19 cellular contexts compared by ENCODE assay signal in genomic region chr17:284676-285355, GRCh38.
A peak's percentile ranks its signal among the peaks of the same experiment; 100 is the strongest.
DNase-seq lines count a peak whose midpoint lies in the region; ATAC-seq, FAIRE-seq and TF ChIP-seq lines count a peak whose summit lies in the region.
"Had no signal": no experiment of that assay in that cellular context is flagged by ENCODE, and none has a peak within 500 bp of the region (broad histone marks: within the 10 kb centered on the region; RNA-seq: fewer than 3 reads in every experiment).

No MANE protein-coding gene starts in this region.

- ATAC-seq in Right ventricle myocardium inferior (no peak), GM18907 (IDR thresholded peaks at IDR 0.05; ENCODE audit: unreplicated experiment) (no peak)

- intact Hi-C loops in cardiac septum (cut with DNase I), result no loop called here
- intact Hi-C loops in Right ventricle myocardium inferior (cut with DNase I), result no loop called here
- intact Hi-C loops in kidney (cut with DNase I), result no loop called here
- intact Hi-C loops in posterior vena cava (cut with DNase I), result no loop called here

- H3K36me3 ChIP-seq in kidney (ENCODE audit: control insufficient read depth in 1 of 2, insufficient read depth in 2 of 2, low read length in 2 of 2), result peaks cover 0 to 5% of the 10 kb centered on the region in 2 donors

- no peak for FAIRE-seq in kidney (lab: Jason Lieb, UNC)

- no peak for TF ChIP-seq CTCF in kidney (IDR thresholded peaks at IDR 0.05; ENCODE audit: borderline replicate concordance, extremely low read depth, insufficient read depth)
- no peak for TF ChIP-seq CTCF in GM13977 (IDR thresholded peaks at IDR 0.05; ENCODE audit: extremely low read depth, insufficient read depth, missing control alignments)

- H3K4me3 ChIP-seq in kidney (ENCODE audit: low read length in 2 of 2), result no peak overlapping the region

- peak; percentile 63 for DNase-seq in cardiac septum (ENCODE audit: low spot score)
- no peak for DNase-seq in Right ventricle myocardium inferior (ENCODE audit: missing footprints)
- peak; percentile 51 for DNase-seq in kidney
- DNase-seq in posterior vena cava (ENCODE audit: low spot score), result peak; percentile 61
- peak; percentile 37 for DNase-seq in ureter (ENCODE audit: low spot score)
- no peak for DNase-seq in GM13977 (ENCODE audit: low spot score)
- no peak for DNase-seq in DMS79 treated with DMSO at 0.1 percent for 48 hours (lab: John Stamatoyannopoulos, UW)
- DNase-seq: CD4-positive, alpha-beta T cell; GDM1; HFFc6; KG1; NCI-H1105 treated with DMSO at 0.1 percent for 48 hours; NCI-H1694 treated with DMSO at 0.1 percent for 48 hours; NCI-H510A; NCI-H748 treated with DMSO at 0.1 percent for 48 hours; OCI-M1; SIG-M5 had no signal

- H3K4me1 ChIP-seq in kidney (ENCODE audit: control insufficient read depth in 1 of 2, insufficient read depth in 1 of 2, low read depth in 1 of 2, low read length in 2 of 2), result no peaks in the 10 kb centered on the region
- H3K4me1 ChIP-seq: Caco-2 had no signal

- no peaks in the 10 kb centered on the region for H3K9me3 ChIP-seq in kidney (ENCODE audit: control insufficient read depth in 1 of 2, low read length in 2 of 2)
- H3K9me3 ChIP-seq: Caco-2 had no signal

- H3K9ac ChIP-seq in kidney (ENCODE audit: low read length in 2 of 2), result no peak overlapping the region

- no peak overlapping the region for H3K27ac ChIP-seq in kidney (ENCODE audit: low read depth in 2 of 2, low read length in 2 of 2)

- in situ Hi-C loops in GM13977 (cut with MboI; ENCODE audit: low pct_unique_long_range_greater_than_20kb, low sequenced_read_pairs, unreplicated experiment), result no loop called here

Comparison
In these comparisons a context has a peak if more than half of its experiments do, and no peak if none do; other contexts are left out.
1. DNase-seq: peak in cardiac septum (single experiment), kidney (single experiment), posterior vena cava (single experiment) and ureter (single experiment); none in Right ventricle myocardium inferior (single experiment), GM13977 (single experiment) and DMS79 treated with DMSO at 0.1 percent for 48 hours (single experiment).